ENCODE assay signal across 26 cellular contexts in genomic region chr2:54424555-54425163, GRCh38.
"Had no signal": no experiment of that assay in that cellular context is flagged by ENCODE, and none has a peak within 500 bp of the region (broad histone marks: within the 10 kb centered on the region; RNA-seq: fewer than 3 reads in every experiment).

No MANE protein-coding gene starts in this region.

- H3K9ac ChIP-seq: parathyroid adenoma had no signal

- H3K4me3 ChIP-seq: dorsolateral prefrontal cortex, gastroesophageal sphincter, heart left ventricle, mucosa of descending colon, right atrium auricular region, skin epidermis, spleen, thoracic aorta, tibial nerve, upper lobe of left lung had no signal

- H3K36me3 ChIP-seq: gastroesophageal sphincter, heart left ventricle, right atrium auricular region, spleen, thoracic aorta, tibial nerve, upper lobe of left lung had no signal

- H3K79me2 ChIP-seq: parathyroid adenoma had no signal

- H3K27ac Mint-ChIP-seq: mesothelial cell of epicardium; naive B cell; natural killer cell treated with Interleukin-12 subunit alpha and Interleukin-12 subunit beta and Interleukin-15 and Interleukin-18, amount 100 ng/mL, for 72 hours; progenitor cell of endocrine pancreas; stimulated activated memory B cell treated with anti-CD40 and anti-IgM and Interleukin-4, amounts not matched to agents 10 μg/mL and 1 μg/mL and 100 μg/mL, for 72 hours had no signal

- H3K36me3 Mint-ChIP-seq: mesothelial cell of epicardium; stimulated activated memory B cell treated with anti-CD40 and anti-IgM and Interleukin-4, amounts not matched to agents 10 μg/mL and 1 μg/mL and 100 μg/mL, for 72 hours had no signal

- H3K27me3 ChIP-seq: dorsolateral prefrontal cortex, gastroesophageal sphincter, heart left ventricle, right atrium auricular region, tibial nerve, upper lobe of left lung had no signal

- DNase-seq: dorsolateral prefrontal cortex; effector CD4-positive, alpha-beta T cell; foreskin fibroblast; heart left ventricle; hippocampal formation; islet precursor cell; mesenchymal stem cell; mucosa of descending colon; naive B cell; spleen; stimulated activated CD4-positive, alpha-beta T cell treated with anti-CD3 and anti-CD28 coated beads, Interleukin-4, amount 100 ng/mL, for 4 hours; stimulated activated naive CD8-positive, alpha-beta T cell treated with anti-CD3 and anti-CD28 coated beads, Interleukin-15, Interleukin-2, amounts not matched to agents 100 U/mL and 50 U/mL, for 24 hours; upper lobe of left lung had no signal

- H2AFZ ChIP-seq: parathyroid adenoma had no signal

- H3K9me3 Mint-ChIP-seq: mesothelial cell of epicardium; natural killer cell treated with Interleukin-12 subunit alpha and Interleukin-12 subunit beta and Interleukin-15 and Interleukin-18, amount 100 ng/mL, for 72 hours; stimulated activated memory B cell treated with anti-CD40 and anti-IgM and Interleukin-4, amounts not matched to agents 10 μg/mL and 1 μg/mL and 100 μg/mL, for 72 hours had no signal

- ATAC-seq: esophagus mucosa; gastroesophageal sphincter; heart left ventricle; left lobe of liver; mucosa of descending colon; natural killer cell treated with Interleukin-12 subunit alpha and Interleukin-12 subunit beta and Interleukin-15 and Interleukin-18, amount 100 ng/mL, for 72 hours; stimulated activated memory B cell treated with anti-CD40 and anti-IgM and Interleukin-4, amounts not matched to agents 10 μg/mL and 1 μg/mL and 100 μg/mL, for 72 hours; stimulated activated naive CD8-positive, alpha-beta T cell treated with anti-CD3 and anti-CD28 coated beads, Interleukin-15, Interleukin-2, amounts not matched to agents 100 U/mL and 50 U/mL, for 24 hours had no signal

- H3K27ac ChIP-seq: dorsolateral prefrontal cortex, gastroesophageal sphincter, parathyroid adenoma, right atrium auricular region, thoracic aorta, tibial nerve had no signal

- H3K27me3 Mint-ChIP-seq: natural killer cell treated with Interleukin-12 subunit alpha and Interleukin-12 subunit beta and Interleukin-15 and Interleukin-18, amount 100 ng/mL, for 72 hours; progenitor cell of endocrine pancreas; stimulated activated memory B cell treated with anti-CD40 and anti-IgM and Interleukin-4, amounts not matched to agents 10 μg/mL and 1 μg/mL and 100 μg/mL, for 72 hours had no signal

- H3K9me3 ChIP-seq: gastroesophageal sphincter, mucosa of descending colon, right atrium auricular region, thoracic aorta, tibial nerve, upper lobe of left lung had no signal

- H3K4me3 Mint-ChIP-seq: mesothelial cell of epicardium; naive B cell; natural killer cell treated with Interleukin-12 subunit alpha and Interleukin-12 subunit beta and Interleukin-15 and Interleukin-18, amount 100 ng/mL, for 72 hours; neural crest cell; stimulated activated memory B cell treated with anti-CD40 and anti-IgM and Interleukin-4, amounts not matched to agents 10 μg/mL and 1 μg/mL and 100 μg/mL, for 72 hours had no signal
